Comparison of ENCODE assay signal across 27 cellular contexts in genomic region chr12:44960423-44960822, GRCh38.
"Had no signal": no experiment of that assay in that cellular context is flagged by ENCODE, and none has a peak within 500 bp of the region (broad histone marks: within the 10 kb centered on the region; RNA-seq: fewer than 3 reads in every experiment).

No MANE protein-coding gene starts in this region.

- H2AFZ ChIP-seq: neural progenitor cell, parathyroid adenoma had no signal

- H3K27ac Mint-ChIP-seq: nephron; neural progenitor cell; progenitor cell of endocrine pancreas; stimulated activated effector memory CD8-positive, alpha-beta T cell treated with anti-CD3 and anti-CD28 coated beads, Interleukin-12 subunit alpha, Interleukin-12 subunit beta, amount 100 ng/mL, for 72 hours; stimulated activated naive B cell treated with anti-CD40 and anti-IgM and Interleukin-4, amounts not matched to agents 10 μg/mL and 1 μg/mL and 100 μg/mL, for 72 hours; stimulated activated naive CD8-positive, alpha-beta T cell treated with anti-CD3 and anti-CD28 coated beads, Interleukin-15, Interleukin-2, amounts not matched to agents 100 ng/mL and 50 ng/mL, for 24 hours had no signal

- H3K9me3 ChIP-seq: ovary, psoas muscle, right lobe of liver, sigmoid colon, thoracic aorta, thyroid gland, vagina had no signal

- ATAC-seq: psoas muscle; right cardiac atrium; right lobe of liver; stimulated activated effector memory CD8-positive, alpha-beta T cell treated with anti-CD3 and anti-CD28 coated beads, Interleukin-12 subunit alpha, Interleukin-12 subunit beta, amount 100 ng/mL, for 72 hours; stimulated activated naive B cell treated with anti-CD40 and anti-IgM and Interleukin-4, amounts not matched to agents 10 μg/mL and 1 μg/mL and 100 μg/mL, for 72 hours had no signal

- FAIRE-seq: small intestine, urothelium cell line had no signal

- H3K36me3 Mint-ChIP-seq: neural progenitor cell; stimulated activated effector memory CD8-positive, alpha-beta T cell treated with anti-CD3 and anti-CD28 coated beads, Interleukin-12 subunit alpha, Interleukin-12 subunit beta, amount 100 ng/mL, for 72 hours had no signal

- H3K27me3 ChIP-seq: neural progenitor cell, ovary, right lobe of liver, sigmoid colon, stomach, thyroid gland, tibial nerve, upper lobe of left lung, vagina had no signal

- DNase-seq: occipital lobe; ovary; right cardiac atrium; right lobe of liver; sigmoid colon; small intestine; stimulated activated CD4-positive, alpha-beta T cell treated with anti-CD3 and anti-CD28 coated beads, Interleukin-15, amount 100 ng/mL, for 24 hours; stimulated activated CD4-positive, alpha-beta T cell treated with anti-CD3 and anti-CD28 coated beads, Interleukin-2, amount 100 ng/mL, for 24 hours; stimulated activated CD4-positive, alpha-beta T cell treated with anti-CD3 and anti-CD28 coated beads, Interleukin-2, amount 100 ng/mL, for 48 hours; stimulated activated CD4-positive, alpha-beta T cell treated with anti-CD3 and anti-CD28 coated beads, Interleukin-4, amount 100 ng/mL, for 24 hours; stimulated activated naive B cell treated with anti-CD40 and anti-IgM and Interleukin-4, amounts not matched to agents 10 μg/mL and 1 μg/mL and 100 μg/mL, for 72 hours; stimulated activated naive CD4-positive, alpha-beta T cell treated with Interleukin-2 at 50 U/mL for 16 hours; stomach; thyroid gland; trophoblast cell; upper lobe of left lung had no signal

- H3K9ac ChIP-seq: neural progenitor cell, parathyroid adenoma had no signal

- H3K4me1 Mint-ChIP-seq: nephron; neural progenitor cell; stimulated activated effector memory CD8-positive, alpha-beta T cell treated with anti-CD3 and anti-CD28 coated beads, Interleukin-12 subunit alpha, Interleukin-12 subunit beta, amount 100 ng/mL, for 72 hours; stimulated activated naive B cell treated with anti-CD40 and anti-IgM and Interleukin-4, amounts not matched to agents 10 μg/mL and 1 μg/mL and 100 μg/mL, for 72 hours had no signal

- H3K4me3 ChIP-seq: neural progenitor cell, ovary, psoas muscle, right lobe of liver, sigmoid colon, stomach, thoracic aorta, thyroid gland, tibial nerve, upper lobe of left lung, vagina had no signal

- H3K27me3 Mint-ChIP-seq: progenitor cell of endocrine pancreas; stimulated activated naive B cell treated with anti-CD40 and anti-IgM and Interleukin-4, amounts not matched to agents 10 μg/mL and 1 μg/mL and 100 μg/mL, for 72 hours; stimulated activated naive CD8-positive, alpha-beta T cell treated with anti-CD3 and anti-CD28 coated beads, Interleukin-15, Interleukin-2, amounts not matched to agents 100 ng/mL and 50 ng/mL, for 24 hours had no signal

- H3K36me3 ChIP-seq: neural progenitor cell, ovary, right lobe of liver, sigmoid colon, stomach, thoracic aorta, thyroid gland, tibial nerve, upper lobe of left lung, vagina had no signal

- H3K4me3 Mint-ChIP-seq: nephron; neural progenitor cell; stimulated activated effector memory CD8-positive, alpha-beta T cell treated with anti-CD3 and anti-CD28 coated beads, Interleukin-12 subunit alpha, Interleukin-12 subunit beta, amount 100 ng/mL, for 72 hours; stimulated activated naive B cell treated with anti-CD40 and anti-IgM and Interleukin-4, amounts not matched to agents 10 μg/mL and 1 μg/mL and 100 μg/mL, for 72 hours; stimulated activated naive CD8-positive, alpha-beta T cell treated with anti-CD3 and anti-CD28 coated beads, Interleukin-15, Interleukin-2, amounts not matched to agents 100 ng/mL and 50 ng/mL, for 24 hours had no signal

- H3K4me2 ChIP-seq: neural progenitor cell had no signal

- H3K27ac ChIP-seq: neural progenitor cell, ovary, parathyroid adenoma, psoas muscle, right lobe of liver, sigmoid colon, stomach, thoracic aorta, thyroid gland, tibial nerve, upper lobe of left lung, vagina had no signal

- H3K4me1 ChIP-seq: neural progenitor cell, parathyroid adenoma, psoas muscle, right lobe of liver, sigmoid colon, stomach, thyroid gland, tibial nerve, upper lobe of left lung, vagina had no signal

- H3K79me2 ChIP-seq: parathyroid adenoma had no signal
